Comparison of ENCODE assay signal across 17 cellular contexts in genomic region chr15:67072442-67072841, GRCh38. TPM values are rescaled to one million over a fixed set of nuclear protein-coding genes. Genes with fewer than 3 reads are reported as not detected.
DNase-seq lines count a peak whose midpoint lies in the region; ATAC-seq and TF ChIP-seq lines count a peak whose summit lies in the region.
"Had no signal": no experiment of that assay in that cellular context is flagged by ENCODE, and none has a peak within 500 bp of the region (broad histone marks: within the 10 kb centered on the region; RNA-seq: fewer than 3 reads in every experiment).

No MANE protein-coding gene starts in this region.

- peak overlapping the region in 1 of 2 experiments; percentile 30; a peak in 2 of 4 replicates for H4K8ac ChIP-seq in IMR-90 (ENCODE audit: low read depth in 2 of 2, low read length in 2 of 2)

- peaks cover 96% of the 10 kb centered on the region for H4K20me1 ChIP-seq in IMR-90 (ENCODE audit: insufficient read depth, low read length)

- H3K4me3 ChIP-seq in CD8-positive, alpha-beta memory T cell (ENCODE audit: low read length) = no peak overlapping the region
- no peak overlapping the region for H3K4me3 ChIP-seq in IMR-90 (ENCODE audit: insufficient read depth, low read depth, low read length)
- H3K4me3 ChIP-seq: coronary artery, neural progenitor cell had no signal

- no peak overlapping the region for H3K27ac ChIP-seq in CD8-positive, alpha-beta memory T cell (ENCODE audit: low read depth, low read length)
- peak overlapping the region; percentile 58; the same call in 1 of the 2 replicates for H3K27ac ChIP-seq in IMR-90 (ENCODE audit: insufficient read depth, low read length)
- H3K27ac ChIP-seq: coronary artery, neural progenitor cell had no signal

- dilution Hi-C loops in IMR-90 (cut with HindIII; ENCODE audit: low sequenced_read_pairs, unreplicated experiment) = no loop called here

- peak overlapping the region; percentile 50 for H3K4ac ChIP-seq in IMR-90 (ENCODE audit: low read depth, low read length)

- peak overlapping the region; percentile 86 for H2AK5ac ChIP-seq in IMR-90 (ENCODE audit: low read depth, low read length)

- H2BK5ac ChIP-seq in IMR-90 (ENCODE audit: low read depth, low read length, poor library complexity, severe bottlenecking) = peak overlapping the region; percentile 51

- intact Hi-C loops in IMR-90 (cut with micrococcal nuclease) = no loop called here
- intact Hi-C loops in activated T-helper 2 cell treated with anti-CD3 and anti-CD28 coated beads, Interferon-gamma antibody, Interleukin-2, Interleukin-4, amounts not matched to agents 10 μg/mL and 5 μg/mL and 100 μg/mL, durations not matched to agents 14 hours and 24 hours and 36 hours (cut with micrococcal nuclease) = no loop called here

- H3K27me3 ChIP-seq in CD8-positive, alpha-beta memory T cell (ENCODE audit: insufficient read depth, low read length, poor library complexity, severe bottlenecking) = no peaks in the 10 kb centered on the region
- H3K27me3 ChIP-seq in IMR-90 (ENCODE audit: control insufficient read depth, insufficient read depth, low read length) = no peaks in the 10 kb centered on the region
- H3K27me3 ChIP-seq: neural progenitor cell had no signal

- TF ChIP-seq RAD21 in IMR-90 (IDR thresholded peaks at IDR 0.05; ENCODE audit: low read length) = no peak

- H3K27ac Mint-ChIP-seq in CD8-positive, alpha-beta memory T cell = peak overlapping the region in 7 of 8 donors; percentile 18 to 94 (median 79)
- peak overlapping the region; percentile 11 for H3K27ac Mint-ChIP-seq in activated T-helper 2 cell treated with anti-CD3 and anti-CD28 coated beads, Interferon-gamma antibody, Interleukin-2, Interleukin-4, amounts not matched to agents 10 μg/mL and 5 μg/mL and 100 μg/mL, durations not matched to agents 14 hours and 24 hours and 36 hours
- peak overlapping the region; percentile 5 for H3K27ac Mint-ChIP-seq in nephron progenitor cell
- H3K27ac Mint-ChIP-seq: neural progenitor cell had no signal

- H3K79me1 ChIP-seq in IMR-90 (ENCODE audit: low read depth in 1 of 2, low read length in 2 of 2) = peaks cover 0 to 55% of the 10 kb centered on the region in 2 experiments; a peak in 2 of 4 replicates

- peak overlapping the region; percentile 8 for H2AK9ac ChIP-seq in IMR-90 (replicated peaks; ENCODE audit: low read depth, low read length, poor library complexity)

- H3K4me1 Mint-ChIP-seq in CD8-positive, alpha-beta memory T cell = peaks cover 83 to 98% (median 95%) of the 10 kb centered on the region in 3 donors
- H3K4me1 Mint-ChIP-seq in activated T-helper 2 cell treated with anti-CD3 and anti-CD28 coated beads, Interferon-gamma antibody, Interleukin-2, Interleukin-4, amounts not matched to agents 10 μg/mL and 5 μg/mL and 100 μg/mL, durations not matched to agents 14 hours and 24 hours and 36 hours (ENCODE audit: low read depth) = peaks cover 85% of the 10 kb centered on the region
- peaks cover 81% of the 10 kb centered on the region for H3K4me1 Mint-ChIP-seq in nephron progenitor cell

- DNase-seq in CD8-positive, alpha-beta memory T cell = no peak
- peak; percentile 33 for DNase-seq in IMR-90
- no peak for DNase-seq in activated T-helper 2 cell treated with anti-CD3 and anti-CD28 coated beads, Interferon-gamma antibody, Interleukin-2, Interleukin-4, amounts not matched to agents 10 μg/mL and 5 μg/mL and 100 μg/mL, durations not matched to agents 14 hours and 24 hours and 36 hours (ENCODE audit: low spot score)
- DNase-seq in nephron progenitor cell = no peak
- DNase-seq in NCI-H510A treated with DMSO at 0.1 percent for 48 hours (lab: John Stamatoyannopoulos, UW) = no peak
- DNase-seq: activated T-cell treated with anti-CD3 and anti-CD28 coated beads for 4 hours; anterior cingulate cortex; hypothalamus; NCI-H2081 treated with DMSO at 0.1 percent for 48 hours; NCI-H748 treated with DMSO at 0.1 percent for 48 hours; stimulated activated naive CD8-positive, alpha-beta T cell treated with anti-CD3 and anti-CD28 coated beads, Interleukin-15, amount 100 ng/mL, for 72 hours had no signal

- WGBS in IMR-90 (ENCODE audit: extremely low coverage in 2 of 2, insufficient read length in 1 of 2), 2 experiments = no CpG with 5 or more reads among the region's 1 CpG

- H3K4me3 Mint-ChIP-seq in CD8-positive, alpha-beta memory T cell = peak overlapping the region in 5 of 7 donors; percentile 43 to 87 (median 68)
- H3K4me3 Mint-ChIP-seq in activated T-helper 2 cell treated with anti-CD3 and anti-CD28 coated beads, Interferon-gamma antibody, Interleukin-2, Interleukin-4, amounts not matched to agents 10 μg/mL and 5 μg/mL and 100 μg/mL, durations not matched to agents 14 hours and 24 hours and 36 hours (ENCODE audit: low read depth) = no peak overlapping the region
- H3K4me3 Mint-ChIP-seq in nephron progenitor cell = no peak overlapping the region
- H3K4me3 Mint-ChIP-seq: neural progenitor cell had no signal

- POLR2A ChIA-PET in CD8-positive, alpha-beta memory T cell (lab: Charles Lee) = interaction anchor here (0.5 to 3.5 kb wide), 3 partner anchors 10 to 1748 kb away, joined by 4 to 25 read pairs (median 10); partner anchors contain the start of gene ANP32A
- POLR2A ChIA-PET in IMR-90 (lab: Charles Lee; ENCODE audit: unreplicated experiment) = interaction anchor here (0.7 kb wide), 1 partner anchor 109 kb away, joined by 3 read pairs; no protein-coding TSS in a partner anchor

- CTCF ChIA-PET in CD8-positive, alpha-beta memory T cell (lab: Charles Lee) = interaction anchor here (0.7 to 9.7 kb wide), 5 partner anchors 11 to 47 kb away, joined by 3 to 62 read pairs (median 4); no protein-coding TSS in a partner anchor
- CTCF ChIA-PET in IMR-90 (lab: Yijun Ruan, JAX) = no interaction called here

- H3K23ac ChIP-seq in IMR-90 (ENCODE audit: low read depth, low read length) = peak overlapping the region; percentile 46; the same call in 1 of the 2 replicates

- peaks cover 33% of the 10 kb centered on the region for H3K9me1 ChIP-seq in IMR-90 (ENCODE audit: insufficient read depth, low read length)

- H3K36me3 Mint-ChIP-seq in CD8-positive, alpha-beta memory T cell = peaks cover 6 to 63% (median 10%) of the 10 kb centered on the region in 3 donors
- H3K36me3 Mint-ChIP-seq in activated T-helper 2 cell treated with anti-CD3 and anti-CD28 coated beads, Interferon-gamma antibody, Interleukin-2, Interleukin-4, amounts not matched to agents 10 μg/mL and 5 μg/mL and 100 μg/mL, durations not matched to agents 14 hours and 24 hours and 36 hours (ENCODE audit: low read depth) = peaks cover 63% of the 10 kb centered on the region
- H3K36me3 Mint-ChIP-seq in nephron progenitor cell (ENCODE audit: low read depth) = peaks cover 51% of the 10 kb centered on the region

- BruUV-seq in IMR-90 (replicated peaks; lab: Mats Ljungman, UMichigan) = TSS peak; percentile 1

- H2BK20ac ChIP-seq in IMR-90 (ENCODE audit: low read depth, low read length) = no peak overlapping the region

- in situ Hi-C loops in IMR-90 (cut with MboI; ENCODE audit: low sequenced_read_pairs) = no loop called here

- H2AFZ ChIP-seq in IMR-90 (replicated peaks; ENCODE audit: low read length, poor library complexity) = no peak overlapping the region
- H2AFZ ChIP-seq: neural progenitor cell had no signal

- ATAC-seq in IMR-90 (ENCODE audit: low read depth) (no peak), GM21528 (IDR thresholded peaks at IDR 0.05; ENCODE audit: low FRiP score, unreplicated experiment) (no peak), GM18867 (IDR thresholded peaks at IDR 0.05; ENCODE audit: unreplicated experiment) (no peak)
- ATAC-seq: esophagus mucosa; sciatic nerve; stimulated activated naive CD8-positive, alpha-beta T cell treated with anti-CD3 and anti-CD28 coated beads, Interleukin-15, amount 100 ng/mL, for 72 hours had no signal

- peaks cover 0 to 1% of the 10 kb centered on the region in 2 donors for H3K27me3 Mint-ChIP-seq in CD8-positive, alpha-beta memory T cell
- H3K27me3 Mint-ChIP-seq in activated T-helper 2 cell treated with anti-CD3 and anti-CD28 coated beads, Interferon-gamma antibody, Interleukin-2, Interleukin-4, amounts not matched to agents 10 μg/mL and 5 μg/mL and 100 μg/mL, durations not matched to agents 14 hours and 24 hours and 36 hours (ENCODE audit: low read depth) = no peaks in the 10 kb centered on the region
- peaks cover 4% of the 10 kb centered on the region for H3K27me3 Mint-ChIP-seq in nephron progenitor cell (ENCODE audit: low read depth, poor library complexity)
- H3K27me3 Mint-ChIP-seq: stimulated activated naive CD8-positive, alpha-beta T cell treated with anti-CD3 and anti-CD28 coated beads, Interleukin-15, amount 100 ng/mL, for 72 hours had no signal

- H4K5ac ChIP-seq in IMR-90 (ENCODE audit: low read depth, low read length) = no peak overlapping the region

- peak overlapping the region; percentile 6; the same call in 1 of the 2 replicates for H2BK120ac ChIP-seq in IMR-90 (ENCODE audit: low read depth, low read length)

- no peaks in the 10 kb centered on the region for H3K9me3 ChIP-seq in CD8-positive, alpha-beta memory T cell (ENCODE audit: low read length)
- H3K9me3 ChIP-seq in IMR-90 (ENCODE audit: control insufficient read depth, insufficient read depth, low read length) = no peaks in the 10 kb centered on the region

- 0 out of 2 replicates have a peak, but pooled peaks have one; percentile 8 for TF ChIP-seq POLR2A in IMR-90 (IDR thresholded peaks at IDR 0.05; ENCODE audit: low read depth, low read length)

- H3K56ac ChIP-seq in IMR-90 (ENCODE audit: extremely low read depth, insufficient read depth, low read length) = no peak overlapping the region

- peak overlapping the region; percentile 42 for H3K9ac ChIP-seq in IMR-90 (ENCODE audit: low read depth, low read length)
- H3K9ac ChIP-seq: neural progenitor cell had no signal

- H3K4me1 ChIP-seq in CD8-positive, alpha-beta memory T cell (ENCODE audit: insufficient read depth, low read length) = peaks cover 87% of the 10 kb centered on the region
- H3K4me1 ChIP-seq in IMR-90 (ENCODE audit: control insufficient read depth, insufficient read depth, low read length) = peaks cover 33% of the 10 kb centered on the region

- peak overlapping the region; percentile 69 for H3K4me2 ChIP-seq in IMR-90 (ENCODE audit: low read depth, low read length)
- H3K4me2 ChIP-seq: neural progenitor cell had no signal

- TF ChIP-seq CTCF in IMR-90 (conservative IDR thresholded peaks at IDR 0.05; ENCODE audit: low read depth, low read length) (no peak), nephron progenitor cell (IDR thresholded peaks at IDR 0.05) (no peak)

- H3K18ac ChIP-seq in IMR-90 (ENCODE audit: low read depth, low read length) = peak overlapping the region; percentile 46

- H3K36me3 ChIP-seq in CD8-positive, alpha-beta memory T cell (ENCODE audit: insufficient read depth, low read length) = no peaks in the 10 kb centered on the region
- peaks cover 43% of the 10 kb centered on the region for H3K36me3 ChIP-seq in IMR-90 (ENCODE audit: control insufficient read depth, insufficient read depth, low read length)
- H3K36me3 ChIP-seq: neural progenitor cell had no signal

- H3K9me3 Mint-ChIP-seq in CD8-positive, alpha-beta memory T cell = no peaks in the 10 kb centered on the region
- no peaks in the 10 kb centered on the region for H3K9me3 Mint-ChIP-seq in activated T-helper 2 cell treated with anti-CD3 and anti-CD28 coated beads, Interferon-gamma antibody, Interleukin-2, Interleukin-4, amounts not matched to agents 10 μg/mL and 5 μg/mL and 100 μg/mL, durations not matched to agents 14 hours and 24 hours and 36 hours
- no peaks in the 10 kb centered on the region for H3K9me3 Mint-ChIP-seq in nephron progenitor cell
- H3K9me3 Mint-ChIP-seq: neural progenitor cell; stimulated activated naive CD8-positive, alpha-beta T cell treated with anti-CD3 and anti-CD28 coated beads, Interleukin-15, amount 100 ng/mL, for 72 hours had no signal

- peak overlapping the region; percentile 26 for H3K14ac ChIP-seq in IMR-90 (replicated peaks; ENCODE audit: low read depth, low read length)

- no peak overlapping the region for H2BK15ac ChIP-seq in IMR-90 (ENCODE audit: low read depth, low read length)

- H4K91ac ChIP-seq in IMR-90 (ENCODE audit: insufficient read depth, low read depth, low read length) = no peak overlapping the region

RNA-seq across cellular contexts. Expression of gene SMAD3, which starts 7.0 kb away (rescaled TPM):
- total RNA-seq in CD8-positive, alpha-beta memory T cell = 10 to 100 TPM; 30.2 to 34.2 TPM
- polyA plus RNA-seq in CD8-positive, alpha-beta memory T cell = 31.7 TPM
- total RNA-seq in IMR-90 (2012; rRNA removed) = 71.0 and 71.1 TPM in 2 replicates
- 177 and 194 TPM in 2 replicates for polyA plus RNA-seq in IMR-90 (2012; rRNA removed)
- 153 and 181 TPM in 2 replicates for polyA plus RNA-seq in IMR-90 (2012; cell fraction: cytosol; rRNA removed)
- polyA plus RNA-seq in IMR-90 (2012; cell fraction: nucleus; rRNA removed; ENCODE audit: low replicate concordance) = 378 and 409 TPM in 2 replicates
- total RNA-seq in activated T-helper 2 cell treated with anti-CD3 and anti-CD28 coated beads, Interferon-gamma antibody, Interleukin-2, Interleukin-4, amounts not matched to agents 10 μg/mL and 5 μg/mL and 100 μg/mL, durations not matched to agents 14 hours and 24 hours and 36 hours = 25.2 and 28.1 TPM in 2 replicates

Comparison
In these comparisons a context has a peak if more than half of its experiments do, and no peak if none do; other contexts are left out.
1. H3K27ac Mint-ChIP-seq: peak in every context shown above with its lines; median percentile 79 in CD8-positive, alpha-beta memory T cell; 11 in activated T-helper 2 cell treated with anti-CD3 and anti-CD28 coated beads, Interferon-gamma antibody, Interleukin-2, Interleukin-4, amounts not matched to agents 10 μg/mL and 5 μg/mL and 100 μg/mL, durations not matched to agents 14 hours and 24 hours and 36 hours; 5 in nephron progenitor cell.
2. H3K4me3 Mint-ChIP-seq: peak in CD8-positive, alpha-beta memory T cell (5 of 7); none in activated T-helper 2 cell treated with anti-CD3 and anti-CD28 coated beads, Interferon-gamma antibody, Interleukin-2, Interleukin-4, amounts not matched to agents 10 μg/mL and 5 μg/mL and 100 μg/mL, durations not matched to agents 14 hours and 24 hours and 36 hours (single experiment) and nephron progenitor cell (single experiment).